1 cellular context compared by ENCODE assay signal in genomic region chr21:43657355-43658093, GRCh38.
TF ChIP-seq lines count a peak whose summit lies in the region.

No MANE protein-coding gene starts in this region.

TF ChIP-seq in HepG2, 621 proteins besides CTCF, POLR2A, EP300 and RAD21 (continued from another document):
- no peak for TF ChIP-seq ZNF816 (CRISPR knock-in tag; IDR thresholded peaks at IDR 0.05; ENCODE audit: borderline replicate concordance)
